In genomic region chr7:20786049-20786412, GRCh38 we compare ENCODE assay signal across 8 cellular contexts. TPM values are rescaled to one million over a fixed set of nuclear protein-coding genes. Genes with fewer than 3 reads are reported as not detected.
DNase-seq lines count a peak whose midpoint lies in the region; ATAC-seq and TF ChIP-seq lines count a peak whose summit lies in the region.

No MANE protein-coding gene starts in this region.

- peaks cover 3% of the 10 kb centered on the region for H3K9me3 Mint-ChIP-seq in T-helper 2 cell treated with Interferon-gamma antibody and Interleukin-4, amounts not matched to agents 5 μg/mL and 100 μg/mL, for 36 hours
- no peaks in the 10 kb centered on the region for H3K9me3 Mint-ChIP-seq in WTC11

- H3K4me1 Mint-ChIP-seq in T-helper 2 cell treated with Interferon-gamma antibody and Interleukin-4, amounts not matched to agents 5 μg/mL and 100 μg/mL, for 36 hours (ENCODE audit: low read depth) = peaks cover 20% of the 10 kb centered on the region
- H3K4me1 Mint-ChIP-seq in WTC11 = peaks cover 53% of the 10 kb centered on the region

- H3K4me3 Mint-ChIP-seq in T-helper 2 cell treated with Interferon-gamma antibody and Interleukin-4, amounts not matched to agents 5 μg/mL and 100 μg/mL, for 36 hours = peak overlapping the region; percentile 67
- peak overlapping the region; percentile 90 for H3K4me3 Mint-ChIP-seq in WTC11

- H3K27me3 ChIP-seq in skeletal muscle tissue (ENCODE audit: control insufficient read depth in 3 of 3, insufficient read depth in 3 of 3, low read length in 3 of 3) = peaks cover 80 to 93% (median 86%) of the 10 kb centered on the region in 3 donors

- ATAC-seq in WTC11 (no peak), HG02571 (IDR thresholded peaks at IDR 0.05; ENCODE audit: unreplicated experiment) (no peak), GM19328 (IDR thresholded peaks at IDR 0.05; ENCODE audit: unreplicated experiment) (no peak)

- no peak overlapping the region for H3K27ac ChIP-seq in skeletal muscle tissue (ENCODE audit: low read depth, low read length)

- peaks cover 0 to 3% (median 0%) of the 10 kb centered on the region in 3 donors for H3K9me3 ChIP-seq in skeletal muscle tissue (ENCODE audit: control insufficient read depth in 3 of 3, low read length in 3 of 3)

- TF ChIP-seq CTCF in WTC11 (IDR thresholded peaks at IDR 0.05) (no peak), fibroblast of the aortic adventitia (IDR thresholded peaks at IDR 0.05; ENCODE audit: insufficient read depth, low read length) (no peak)

- H3K4me1 ChIP-seq in skeletal muscle tissue (ENCODE audit: control insufficient read depth in 3 of 3, insufficient read depth in 3 of 3, low read length in 3 of 3) = peaks cover 10 to 21% (median 18%) of the 10 kb centered on the region in 3 donors

- POLR2A ChIA-PET in WTC11 (lab: Charles Lee) = interaction anchor here (0.6 to 3.1 kb wide), 4 partner anchors 10 to 986 kb away, joined by 3 to 16 read pairs (median 10); no protein-coding TSS in a partner anchor

- H3K36me3 Mint-ChIP-seq in T-helper 2 cell treated with Interferon-gamma antibody and Interleukin-4, amounts not matched to agents 5 μg/mL and 100 μg/mL, for 36 hours (ENCODE audit: low read depth) = peaks cover 3% of the 10 kb centered on the region
- H3K36me3 Mint-ChIP-seq in WTC11 = peaks cover 11% of the 10 kb centered on the region

- no peak overlapping the region for H3K9ac ChIP-seq in skeletal muscle tissue (ENCODE audit: low read depth in 1 of 3, low read length in 3 of 3)

- DNase-seq in T-helper 2 cell treated with Interferon-gamma antibody and Interleukin-4, amounts not matched to agents 5 μg/mL and 100 μg/mL, for 36 hours (ENCODE audit: low spot score) = no peak
- no peak for DNase-seq in T-helper 2 cell
- no peak for DNase-seq in WTC11 (ENCODE audit: low spot score)
- DNase-seq in fibroblast of the aortic adventitia (ENCODE audit: low read depth) = no peak
- no peak for DNase-seq in stimulated activated naive CD4-positive, alpha-beta T cell (lab: John Stamatoyannopoulos, UW)

- H3K4me3 ChIP-seq in fibroblast of the aortic adventitia (ENCODE audit: low read depth, low read length) = peak overlapping the region; percentile 40
- peak overlapping the region in 2 of 3 donors; percentile 31 to 69 for H3K4me3 ChIP-seq in skeletal muscle tissue (ENCODE audit: low read length in 3 of 3)

- CTCF ChIA-PET in WTC11 (lab: Charles Lee) = interaction anchor here (1.3 to 3.0 kb wide), 7 partner anchors 9 to 468 kb away, joined by 3 to 21 read pairs (median 5); no protein-coding TSS in a partner anchor

- H3K27me3 Mint-ChIP-seq in T-helper 2 cell treated with Interferon-gamma antibody and Interleukin-4, amounts not matched to agents 5 μg/mL and 100 μg/mL, for 36 hours (ENCODE audit: low read depth) = peaks cover 76% of the 10 kb centered on the region
- H3K27me3 Mint-ChIP-seq in WTC11 (ENCODE audit: low read depth) = peaks cover 45% of the 10 kb centered on the region

- H3K36me3 ChIP-seq in skeletal muscle tissue (ENCODE audit: control insufficient read depth in 3 of 3, insufficient read depth in 3 of 3, low read length in 3 of 3) = no peaks in the 10 kb centered on the region

- peak overlapping the region; percentile 55 for H3K27ac Mint-ChIP-seq in T-helper 2 cell treated with Interferon-gamma antibody and Interleukin-4, amounts not matched to agents 5 μg/mL and 100 μg/mL, for 36 hours
- H3K27ac Mint-ChIP-seq in WTC11 = peak overlapping the region; percentile 91

TF ChIP-seq in WTC11, 78 proteins besides CTCF, POLR2A, EP300 and RAD21:
- TF ChIP-seq SMAD3 (CRISPR knock-in tag; IDR thresholded peaks at IDR 0.05; ENCODE audit: borderline replicate concordance) = no peak
- no peak for TF ChIP-seq FOXP1 (CRISPR knock-in tag; IDR thresholded peaks at IDR 0.05; ENCODE audit: borderline replicate concordance)
- TF ChIP-seq IRF1 (CRISPR knock-in tag; IDR thresholded peaks at IDR 0.05) = no peak
- TF ChIP-seq, protein P1, sequence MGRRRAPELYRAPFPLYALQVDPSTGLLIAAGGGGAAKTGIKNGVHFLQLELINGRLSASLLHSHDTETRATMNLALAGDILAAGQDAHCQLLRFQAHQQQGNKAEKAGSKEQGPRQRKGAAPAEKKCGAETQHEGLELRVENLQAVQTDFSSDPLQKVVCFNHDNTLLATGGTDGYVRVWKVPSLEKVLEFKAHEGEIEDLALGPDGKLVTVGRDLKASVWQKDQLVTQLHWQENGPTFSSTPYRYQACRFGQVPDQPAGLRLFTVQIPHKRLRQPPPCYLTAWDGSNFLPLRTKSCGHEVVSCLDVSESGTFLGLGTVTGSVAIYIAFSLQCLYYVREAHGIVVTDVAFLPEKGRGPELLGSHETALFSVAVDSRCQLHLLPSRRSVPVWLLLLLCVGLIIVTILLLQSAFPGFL (CRISPR knock-in tag; IDR thresholded peaks at IDR 0.05; ENCODE audit: borderline replicate concordance) = no peak
- TF ChIP-seq, protein P2, sequence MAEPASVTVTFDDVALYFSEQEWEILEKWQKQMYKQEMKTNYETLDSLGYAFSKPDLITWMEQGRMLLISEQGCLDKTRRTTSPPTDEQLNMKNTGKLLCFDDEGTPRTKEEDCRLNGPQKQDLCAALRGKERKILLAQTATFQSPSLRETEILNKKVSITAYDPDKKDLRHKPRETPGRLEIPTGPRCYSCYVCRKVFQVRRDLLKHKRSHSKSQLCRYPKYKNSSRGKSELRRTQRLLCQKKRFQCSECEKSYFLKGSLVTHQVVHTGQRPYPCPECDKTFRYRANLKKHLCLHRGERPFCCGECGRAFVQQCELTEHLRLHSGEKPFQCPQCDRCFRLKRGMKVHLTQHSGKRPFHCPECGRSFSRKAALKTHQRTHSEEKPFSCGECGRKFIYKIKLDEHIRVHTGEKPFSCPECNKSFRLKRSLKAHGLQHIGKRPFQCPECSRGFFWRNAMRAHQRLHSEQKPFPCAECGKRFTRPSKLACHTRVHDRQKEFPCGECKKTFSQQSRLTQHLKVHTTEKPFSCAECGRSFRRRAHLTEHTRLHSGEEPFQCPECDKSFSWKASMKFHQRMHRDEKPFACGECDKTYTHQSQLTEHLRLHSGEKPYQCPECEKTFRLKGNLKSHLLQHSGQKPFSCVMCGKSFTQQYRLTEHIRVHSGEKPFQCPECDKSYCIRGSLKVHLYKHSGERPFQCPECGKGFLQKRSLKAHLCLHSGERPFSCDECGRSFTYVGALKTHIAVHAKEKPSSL (CRISPR knock-in tag; conservative IDR thresholded peaks at IDR 0.05) = no peak
- no peak for TF ChIP-seq NR2C2 (CRISPR knock-in tag; IDR thresholded peaks at IDR 0.05)
- TF ChIP-seq, protein P3, sequence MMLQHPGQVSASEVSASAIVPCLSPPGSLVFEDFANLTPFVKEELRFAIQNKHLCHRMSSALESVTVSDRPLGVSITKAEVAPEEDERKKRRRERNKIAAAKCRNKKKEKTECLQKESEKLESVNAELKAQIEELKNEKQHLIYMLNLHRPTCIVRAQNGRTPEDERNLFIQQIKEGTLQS (CRISPR knock-in tag; conservative IDR thresholded peaks at IDR 0.05) = no peak

RNA-seq across cellular contexts. Expression of gene SP8, which starts 0.7 kb away (rescaled TPM):
- 44.1 to 63.6 TPM (median 45.9 TPM) in 3 replicates for total RNA-seq in WTC11 (2021)
- not detected in 2 replicates for total RNA-seq in fibroblast of the aortic adventitia (ENCODE audit: low replicate concordance)
- total RNA-seq in skeletal muscle tissue = not detected

Comparison
In these comparisons a context has a peak if more than half of its experiments do, and no peak if none do; other contexts are left out.
1. RNA of gene SP8, which starts 0.7 kb away (total RNA-seq): 44.1 to 63.6 TPM in WTC11; not detected in fibroblast of the aortic adventitia and not detected in skeletal muscle tissue (single experiment); every median in the first group is over 10 times any median in the second.